ENCODE assay signal across 35 cellular contexts in the genomic region with DNA sequence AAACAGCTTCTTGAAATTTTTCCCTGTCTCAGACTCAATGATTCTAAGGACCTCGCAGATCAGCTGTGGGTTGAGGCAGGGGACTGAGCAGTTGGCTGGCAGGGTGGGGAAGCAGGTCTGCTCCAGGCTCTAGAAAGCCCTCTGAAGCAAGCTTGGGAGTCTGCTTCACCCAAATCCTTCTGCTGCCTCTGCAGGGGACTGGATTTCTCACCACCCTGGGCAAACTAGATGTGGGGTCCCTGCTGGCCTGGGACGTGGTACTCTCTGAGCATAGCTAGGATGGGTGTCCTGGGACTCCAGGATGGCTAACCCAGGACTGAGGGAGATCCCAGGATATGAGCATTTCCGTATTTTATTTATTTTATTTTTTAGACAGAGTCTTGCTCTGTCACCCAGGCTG.
"Had no signal": no experiment of that assay in that cellular context is flagged by ENCODE, and none has a peak within 500 bp of the region (broad histone marks: within the 10 kb centered on the region; RNA-seq: fewer than 3 reads in every experiment).

No MANE protein-coding gene starts in this region.

- H3K4me1 Mint-ChIP-seq: activated naive CD8-positive, alpha-beta T cell treated with anti-CD3 and anti-CD28 coated beads for 36 hours; activated T-helper 17 cell treated with anti-CD3 and anti-CD28 coated beads, Interleukin-2, amount 50 U/mL, for 72 hours had no signal

- DNase-seq: activated CD4-positive, alpha-beta T cell treated with anti-CD3 and anti-CD28 coated beads for 1 hour; activated CD4-positive, alpha-beta T cell treated with anti-CD3 and anti-CD28 coated beads for 48 hours; activated CD4-positive, CD25-positive, alpha-beta regulatory T cell; activated CD8-positive, alpha-beta T cell treated with anti-CD3 and anti-CD28 coated beads for 36 hours; activated effector memory CD4-positive, alpha-beta T cell treated with anti-CD3 and anti-CD28 coated beads, Interleukin-2, amount 50 U/mL, for 16 hours; activated naive CD4-positive, alpha-beta T cell; activated naive CD4-positive, alpha-beta T cell treated with anti-CD3 and anti-CD28 coated beads, Interleukin-2, amount 50 U/mL, for 16 hours; activated naive CD8-positive, alpha-beta T cell treated with anti-CD3 and anti-CD28 coated beads for 36 hours; activated T-cell treated with anti-CD3 and anti-CD28 coated beads, Interleukin-2, amount 50 U/mL, for 1 hour; activated T-cell treated with anti-CD3 and anti-CD28 coated beads, Interleukin-2, amount 50 U/mL, for 72 hours; amygdala; Kasumi-1; KG1; MG63; NCI-H1048; NCI-H1105 treated with DMSO at 0.1 percent for 48 hours; NCI-H1436; NCI-H1694; NCI-H2029; NCI-H345; NCI-H510A; NCI-H526; NCI-H748 treated with DMSO at 0.1 percent for 48 hours; NK-92 treated with Interleukin-12 subunit alpha and Interleukin-12 subunit beta, amount 100 ng/mL, for 24 hours; PC-9; SW 1271; T-helper 1 cell; T-helper 2 cell; T-helper 9 cell had no signal

- H3K27ac Mint-ChIP-seq: activated CD8-positive, alpha-beta T cell treated with anti-CD3 and anti-CD28 coated beads for 36 hours; activated naive CD8-positive, alpha-beta T cell treated with anti-CD3 and anti-CD28 coated beads for 36 hours; activated T-cell treated with anti-CD3 and anti-CD28 coated beads, Interleukin-2, amount 50 U/mL, for 72 hours; activated T-helper 17 cell treated with anti-CD3 and anti-CD28 coated beads, Interleukin-2, amount 50 U/mL, for 72 hours had no signal

- H3K27me3 Mint-ChIP-seq: activated CD8-positive, alpha-beta T cell treated with anti-CD3 and anti-CD28 coated beads for 36 hours had no signal

- H3K27me3 ChIP-seq: ascending aorta, cardiac muscle cell, MG63 had no signal

- H3K4me2 ChIP-seq: PC-9 had no signal

- H3K9me3 Mint-ChIP-seq: activated CD8-positive, alpha-beta T cell treated with anti-CD3 and anti-CD28 coated beads for 36 hours; activated naive CD8-positive, alpha-beta T cell treated with anti-CD3 and anti-CD28 coated beads for 36 hours; activated T-cell treated with anti-CD3 and anti-CD28 coated beads, Interleukin-2, amount 50 U/mL, for 72 hours; activated T-helper 17 cell treated with anti-CD3 and anti-CD28 coated beads, Interleukin-2, amount 50 U/mL, for 72 hours had no signal

- ATAC-seq: activated CD8-positive, alpha-beta T cell treated with anti-CD3 and anti-CD28 coated beads for 36 hours; activated T-cell treated with anti-CD3 and anti-CD28 coated beads, Interleukin-2, amount 50 U/mL, for 72 hours; activated T-helper 17 cell treated with anti-CD3 and anti-CD28 coated beads, Interleukin-2, amount 50 U/mL, for 72 hours; Right ventricle myocardium inferior had no signal

- H3K4me3 Mint-ChIP-seq: activated CD8-positive, alpha-beta T cell treated with anti-CD3 and anti-CD28 coated beads for 36 hours; activated naive CD8-positive, alpha-beta T cell treated with anti-CD3 and anti-CD28 coated beads for 36 hours; activated T-cell treated with anti-CD3 and anti-CD28 coated beads, Interleukin-2, amount 50 U/mL, for 72 hours; activated T-helper 17 cell treated with anti-CD3 and anti-CD28 coated beads, Interleukin-2, amount 50 U/mL, for 72 hours had no signal

- H3K27ac ChIP-seq: ascending aorta, cardiac muscle cell, RWPE1, VCaP had no signal

- H3K4me3 ChIP-seq: ascending aorta, cardiac muscle cell, MG63, PC-9 had no signal

- H3K36me3 ChIP-seq: ascending aorta, cardiac muscle cell, MG63 had no signal

- H3K36me3 Mint-ChIP-seq: activated naive CD8-positive, alpha-beta T cell treated with anti-CD3 and anti-CD28 coated beads for 36 hours had no signal

- H3K9me3 ChIP-seq: ascending aorta, MG63 had no signal

- H2AFZ ChIP-seq: PC-9 had no signal
